Comparison of ENCODE assay signal across 2 cellular contexts in the genomic region with DNA sequence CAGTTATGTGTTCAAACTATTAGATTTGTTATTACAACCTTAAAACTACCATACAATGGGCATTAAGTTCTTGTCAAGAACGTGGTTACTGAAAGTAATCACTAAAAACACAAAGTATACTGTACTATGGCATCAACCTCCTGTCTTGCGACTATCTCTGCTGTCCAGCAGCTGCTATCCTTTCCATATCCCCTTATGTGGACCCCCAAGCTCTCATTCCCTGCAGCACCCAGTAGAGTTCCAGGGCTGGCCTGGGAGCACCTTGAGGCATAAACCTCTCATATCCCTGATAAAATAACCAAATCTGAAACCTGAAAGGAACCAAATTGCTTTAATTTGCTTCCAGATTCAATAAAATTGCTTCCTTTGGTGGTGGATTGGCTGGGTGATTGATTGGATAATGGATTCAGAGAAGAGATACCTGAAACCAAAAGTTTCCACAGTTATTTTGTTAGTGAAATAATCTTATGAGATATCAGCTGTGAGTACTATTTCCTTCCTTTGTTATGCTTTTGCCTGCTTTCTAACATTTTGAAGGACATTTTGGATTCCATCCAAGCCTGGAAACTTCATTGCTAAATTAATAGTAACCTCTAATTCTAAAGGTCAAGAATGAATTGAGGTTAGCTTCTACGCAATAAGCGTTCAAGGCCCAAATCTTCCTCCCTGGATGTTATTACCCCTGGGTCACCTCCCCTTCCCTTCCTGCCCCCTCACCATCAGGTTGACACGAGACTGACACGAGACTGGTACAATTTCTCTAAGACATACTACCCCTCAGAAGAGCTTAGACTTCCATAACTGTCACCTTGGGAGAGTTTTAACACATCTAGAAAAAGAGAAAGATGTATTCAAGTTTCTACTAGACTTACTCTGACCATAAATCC.
A peak's percentile ranks its signal among the peaks of the same experiment; 100 is the strongest.
TF ChIP-seq lines count a peak whose summit lies in the region.

No MANE protein-coding gene starts in this region.

TF ChIP-seq in K562, 482 proteins besides CTCF, POLR2A, EP300 and RAD21:
- TF ChIP-seq NFIC (IDR thresholded peaks at IDR 0.05) (peak; percentile 38; the same call in 1 of the 2 replicates), ILF3 (IDR thresholded peaks at IDR 0.05; ENCODE audit: borderline replicate concordance) (no peak), PHB2 (IDR thresholded peaks at IDR 0.05; ENCODE audit: low read depth) (no peak)

TF ChIP-seq in endothelial cell of umbilical vein, 7 proteins besides CTCF, POLR2A, EP300 and RAD21:
- no peak for TF ChIP-seq MYC (IDR thresholded peaks at IDR 0.05; ENCODE audit: low read depth, low read length)
- TF ChIP-seq, protein P1, sequence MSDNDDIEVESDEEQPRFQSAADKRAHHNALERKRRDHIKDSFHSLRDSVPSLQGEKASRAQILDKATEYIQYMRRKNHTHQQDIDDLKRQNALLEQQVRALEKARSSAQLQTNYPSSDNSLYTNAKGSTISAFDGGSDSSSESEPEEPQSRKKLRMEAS (IDR thresholded peaks at IDR 0.05; ENCODE audit: insufficient read depth, insufficient read length): no peak
- TF ChIP-seq GATA2 (IDR thresholded peaks at IDR 0.05; ENCODE audit: insufficient read depth, insufficient read length, low read depth, low read length): no peak
- no peak for TF ChIP-seq JUN (IDR thresholded peaks at IDR 0.05; ENCODE audit: borderline replicate concordance, insufficient read depth, insufficient read length, low read depth)
- no peak for TF ChIP-seq POLR2AphosphoS5 (IDR thresholded peaks at IDR 0.05; ENCODE audit: insufficient read depth, low read depth, low read length)
- TF ChIP-seq FOS (IDR thresholded peaks at IDR 0.05; ENCODE audit: borderline replicate concordance, insufficient read depth, low read length): no peak
- TF ChIP-seq EZH2 (IDR thresholded peaks at IDR 0.05; ENCODE audit: borderline replicate concordance, low read depth, low read length, severe bottlenecking): no peak
TF ChIP-seq in endothelial cell of umbilical vein: peak in this region for 0.
